8 cellular contexts compared by ENCODE assay signal in genomic region chr1:13828454-13829151, GRCh38.
A peak's percentile ranks its signal among the peaks of the same experiment; 100 is the strongest.
DNase-seq lines count a peak whose midpoint lies in the region; ATAC-seq and TF ChIP-seq lines count a peak whose summit lies in the region.

No MANE protein-coding gene starts in this region.

- no peaks in the 10 kb centered on the region for H3K9me3 ChIP-seq in heart right ventricle

- peak in 2 of 8 donors; percentile 9 to 54 for ATAC-seq in heart right ventricle
- no peak for ATAC-seq in HG03442 (IDR thresholded peaks at IDR 0.05; ENCODE audit: unreplicated experiment)

- DNase-seq in DMS53 (lab: John Stamatoyannopoulos, UW) (peak; percentile 74), HEK293T (ENCODE audit: extremely low spot score) (peak; percentile 72), heart right ventricle (no peak), OCI-M2 (lab: John Stamatoyannopoulos, UW; ENCODE audit: unreplicated experiment) (no peak), GDM1 (lab: John Stamatoyannopoulos, UW) (no peak)
- peak; percentile 16 for DNase-seq in stimulated activated CD4-positive, alpha-beta T cell treated with anti-CD3 and anti-CD28 coated beads, Interleukin-12 subunit alpha, Interleukin-12 subunit beta, amount 100 ng/mL, for 4 hours

- TF ChIP-seq CTCF in VCaP (conservative IDR thresholded peaks at IDR 0.05) (peak; percentile 75), heart right ventricle (IDR thresholded peaks at IDR 0.05) (peak in 7 of 9 donors; percentile 34 to 57 (median 41))

- CTCF ChIA-PET in HEK293T (lab: Yijun Ruan, JAX): interaction anchor here (0.6 to 1.8 kb wide), 3 partner anchors 102 to 976 kb away, joined by 3 to 16 read pairs (median 3); no protein-coding TSS in a partner anchor

- peaks cover 0 to 6% (median 0%) of the 10 kb centered on the region in 9 donors for H3K4me1 ChIP-seq in heart right ventricle

- H3K27ac ChIP-seq in VCaP (peak overlapping the region; percentile 36; the same call in 1 of the 2 replicates), heart right ventricle (no peak overlapping the region)

- peaks cover 0 to 29% (median 5%) of the 10 kb centered on the region in 7 donors for H3K27me3 ChIP-seq in heart right ventricle

- WGBS in heart right ventricle, 2 donors: 47 to 48% methylated on average over 18 of the region's 18 CpGs

- intact Hi-C loops in heart right ventricle (cut with DNase I): loop anchor here in 7 of 10 donors (5.0 to 10.0 kb wide), 4 partner anchors 126 to 164 kb away; no protein-coding TSS in a partner anchor

- POLR2A ChIA-PET in HEK293T (lab: Yijun Ruan, JAX): no interaction called here

- no peak overlapping the region for H3K4me3 ChIP-seq in heart right ventricle

- peaks cover 0 to 6% (median 0%) of the 10 kb centered on the region in 9 donors for H3K36me3 ChIP-seq in heart right ventricle

TF ChIP-seq in HEK293T, 16 proteins besides CTCF, POLR2A, EP300 and RAD21:
- TF ChIP-seq CTBP1 (IDR thresholded peaks at IDR 0.05; ENCODE audit: borderline replicate concordance) (no peak), ARNT (IDR thresholded peaks at IDR 0.05) (no peak), FOXM1 (IDR thresholded peaks at IDR 0.05; ENCODE audit: borderline replicate concordance) (no peak), HDGF (IDR thresholded peaks at IDR 0.05; ENCODE audit: borderline replicate concordance) (no peak), LEF1 (IDR thresholded peaks at IDR 0.05; ENCODE audit: borderline replicate concordance) (no peak), ELF4 (IDR thresholded peaks at IDR 0.05) (no peak), SP1 (IDR thresholded peaks at IDR 0.05) (no peak), PKNOX1 (IDR thresholded peaks at IDR 0.05) (no peak), TARDBP (IDR thresholded peaks at IDR 0.05) (no peak), FOXK2 (IDR thresholded peaks at IDR 0.05) (no peak), FOXA1 (IDR thresholded peaks at IDR 0.05) (no peak), ZNF384 (IDR thresholded peaks at IDR 0.05) (no peak), BHLHE40 (IDR thresholded peaks at IDR 0.05; ENCODE audit: borderline replicate concordance) (no peak), L3MBTL2 (conservative IDR thresholded peaks at IDR 0.05) (no peak), NFRKB (IDR thresholded peaks at IDR 0.05) (no peak), SUZ12 (IDR thresholded peaks at IDR 0.05) (no peak)

Comparison
In these comparisons a context has a peak if more than half of its experiments do, and no peak if none do; other contexts are left out.
1. DNase-seq: peak in DMS53 (single experiment), HEK293T (single experiment) and stimulated activated CD4-positive, alpha-beta T cell treated with anti-CD3 and anti-CD28 coated beads, Interleukin-12 subunit alpha, Interleukin-12 subunit beta, amount 100 ng/mL, for 4 hours (single experiment); none in heart right ventricle (0 of 2), OCI-M2 (single experiment) and GDM1 (single experiment).